ENCODE assay signal across 34 cellular contexts in the genomic region with DNA sequence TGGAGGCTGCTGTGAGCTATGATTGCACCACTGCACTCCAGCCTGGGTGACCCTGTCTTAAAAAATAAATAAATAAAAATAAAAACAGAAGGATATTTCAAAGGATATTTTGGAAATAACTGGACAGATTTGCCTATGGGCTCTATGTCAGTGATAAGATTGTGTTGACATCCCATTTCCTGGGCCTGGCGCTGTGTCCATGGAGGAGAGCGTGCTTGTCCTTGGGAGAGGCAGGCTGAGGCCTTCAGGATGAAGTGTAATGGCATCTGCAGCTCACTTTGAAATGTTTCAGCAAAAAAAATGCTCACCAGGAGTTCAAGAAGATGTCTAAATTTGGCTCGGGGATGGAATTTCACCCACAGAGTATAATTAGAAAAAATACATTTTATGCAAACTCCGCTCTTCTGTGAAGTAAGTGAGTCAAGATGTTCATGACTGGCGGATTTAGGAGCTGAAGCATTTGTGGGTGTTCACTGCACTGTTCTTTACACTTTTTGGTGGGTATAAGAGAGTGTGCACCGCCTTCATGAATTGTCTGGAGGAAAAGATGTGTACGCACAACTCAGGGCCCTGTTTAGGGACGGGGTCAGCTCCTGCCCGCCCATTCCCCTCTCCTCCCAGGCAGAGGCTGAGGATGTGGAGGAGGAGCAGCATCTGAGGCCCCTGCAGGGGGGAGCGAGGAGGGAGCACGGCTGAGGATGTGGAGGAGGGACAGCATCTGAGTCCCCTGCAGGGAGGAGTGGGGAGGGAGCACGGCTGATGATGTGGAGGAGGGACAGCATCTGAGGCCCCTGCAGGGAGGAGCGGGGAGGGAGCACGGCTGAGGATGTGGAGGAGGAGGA. TPM values are rescaled to one million over a fixed set of nuclear protein-coding genes. Genes with fewer than 3 reads are reported as not detected.
DNase-seq lines count a peak whose midpoint lies in the region; ATAC-seq, FAIRE-seq and TF ChIP-seq lines count a peak whose summit lies in the region.
"Had no signal": no experiment of that assay in that cellular context is flagged by ENCODE, and none has a peak within 500 bp of the region (broad histone marks: within the 10 kb centered on the region; RNA-seq: fewer than 3 reads in every experiment).

No MANE protein-coding gene starts in this region.

- no peak for FAIRE-seq in D721Med (lab: Jason Lieb, UNC)
- FAIRE-seq: frontal cortex, GM18507, islet of Langerhans, RCC 7860 had no signal

- H3K4me2 ChIP-seq in osteoblast (ENCODE audit: insufficient read depth, low read length): no peak overlapping the region
- H3K4me2 ChIP-seq: GM23338 had no signal

- no peaks in the 10 kb centered on the region for H3K27me3 ChIP-seq in RWPE2 (ENCODE audit: insufficient read depth, poor library complexity, severe bottlenecking)
- peaks cover 10% of the 10 kb centered on the region for H3K27me3 ChIP-seq in osteoblast (ENCODE audit: insufficient read depth, low read length)
- H3K27me3 ChIP-seq in HAP-1 (ENCODE audit: low read depth): no peaks in the 10 kb centered on the region
- peaks cover 0 to 38% (median 0%) of the 10 kb centered on the region in 4 donors for H3K27me3 ChIP-seq in esophagus muscularis mucosa
- H3K27me3 ChIP-seq: sigmoid colon had no signal

- H3K9me3 ChIP-seq in RWPE2 (ENCODE audit: severe bottlenecking) (no peaks in the 10 kb centered on the region), osteoblast (ENCODE audit: low read depth, low read length) (peaks cover 10% of the 10 kb centered on the region), HAP-1 (no peaks in the 10 kb centered on the region), esophagus muscularis mucosa (peaks cover 0 to 15% (median 13%) of the 10 kb centered on the region in 4 donors)

- in situ Hi-C loops in HAP-1 (cut with MboI; ENCODE audit: low sequenced_read_pairs): no loop called here

- TF ChIP-seq CTCF in RWPE2 (IDR thresholded peaks at IDR 0.05; ENCODE audit: poor library complexity, severe bottlenecking) (no peak), osteoblast (IDR thresholded peaks at IDR 0.05; ENCODE audit: extremely low read depth, low read depth, low read length) (no peak), esophagus muscularis mucosa (IDR thresholded peaks at IDR 0.05) (no peak), D721Med (IDR thresholded peaks at IDR 0.05; ENCODE audit: insufficient read depth, missing control alignments) (no peak)

- no peak for ATAC-seq in RWPE2 (ENCODE audit: low read depth)
- no peak for ATAC-seq in HG03039 (IDR thresholded peaks at IDR 0.05; ENCODE audit: unreplicated experiment)
- ATAC-seq: CD8-positive, alpha-beta T cell; GM23338; stimulated activated naive CD8-positive, alpha-beta T cell treated with anti-CD3 and anti-CD28 coated beads, Interleukin-15, amount 100 ng/mL, for 72 hours had no signal

- intact Hi-C loops in esophagus muscularis mucosa (cut with DNase I): no loop called here

- no peaks in the 10 kb centered on the region for H3K79me2 ChIP-seq in osteoblast (ENCODE audit: insufficient read depth, low read length)

- H3K27ac ChIP-seq in RWPE2 (ENCODE audit: poor library complexity, severe bottlenecking) (no peak overlapping the region), osteoblast (ENCODE audit: low read depth, low read length) (no peak overlapping the region), esophagus muscularis mucosa (replicated peaks in 1 of 4) (no peak overlapping the region)
- H3K27ac ChIP-seq: sigmoid colon, tibial nerve had no signal

- H3K4me1 ChIP-seq in RWPE2 (ENCODE audit: insufficient read depth, poor library complexity, severe bottlenecking): no peaks in the 10 kb centered on the region
- H3K4me1 ChIP-seq in osteoblast (ENCODE audit: insufficient read depth, low read length): no peaks in the 10 kb centered on the region
- H3K4me1 ChIP-seq in HAP-1: no peaks in the 10 kb centered on the region
- H3K4me1 ChIP-seq in esophagus muscularis mucosa: no peaks in the 10 kb centered on the region
- H3K4me1 ChIP-seq: sigmoid colon, tibial nerve had no signal

- H3K4me3 ChIP-seq in RWPE2 (ENCODE audit: severe bottlenecking): no peak overlapping the region
- no peak overlapping the region for H3K4me3 ChIP-seq in osteoblast (ENCODE audit: insufficient read depth, low read length)
- H3K4me3 ChIP-seq in HAP-1: no peak overlapping the region
- H3K4me3 ChIP-seq in esophagus muscularis mucosa: no peak overlapping the region
- H3K4me3 ChIP-seq: GM23338, lung, sigmoid colon, tibial nerve had no signal

- no peak for TF ChIP-seq EP300 in esophagus muscularis mucosa (IDR thresholded peaks at IDR 0.05)

- DNase-seq in Ammon's horn (ENCODE audit: low spot score) (peak; percentile 21), RWPE2 (ENCODE audit: low spot score) (peak; percentile 10), fibroblast of gingiva (ENCODE audit: low read depth) (peak; percentile 29), osteoblast (ENCODE audit: insufficient read length, low spot score, missing footprints) (peak; percentile 51), HAP-1 (ENCODE audit: low spot score in 2 of 2) (no peak), esophagus muscularis mucosa (ENCODE audit: extremely low spot score) (no peak), D721Med (ENCODE audit: insufficient read length, low spot score) (no peak)
- DNase-seq: activated CD4-positive, alpha-beta T cell treated with anti-CD3 and anti-CD28 coated beads for 48 hours; activated naive CD4-positive, alpha-beta T cell treated with anti-CD3 and anti-CD28 coated beads, Interleukin-2, amount 10 ng/mL, durations not matched to agents 7 days and 5 days; activated T-cell treated with anti-CD3 and anti-CD28 coated beads, Interleukin-2, amount 50 U/mL, for 48 hours; CD8-positive, alpha-beta T cell; DMS53; effector CD8-positive, alpha-beta T cell; erythroblast; GDM1; hippocampal formation; KG1; MM.1S; NCI-H1417 treated with DMSO at 0.1 percent for 48 hours; NCI-H510A; sigmoid colon; stimulated activated naive CD8-positive, alpha-beta T cell treated with anti-CD3 and anti-CD28 coated beads, Interleukin-15, amount 100 ng/mL, for 72 hours had no signal

- H2AFZ ChIP-seq in osteoblast (ENCODE audit: low read length): no peak overlapping the region
- H2AFZ ChIP-seq: GM23338 had no signal

- 89% methylated on average over 14 of the region's 14 CpGs for WGBS in esophagus muscularis mucosa

- peaks cover 4% of the 10 kb centered on the region for H4K20me1 ChIP-seq in osteoblast (ENCODE audit: insufficient read depth, low read length)

- H3K36me3 ChIP-seq in RWPE2 (ENCODE audit: low read depth) (no peaks in the 10 kb centered on the region), osteoblast (ENCODE audit: insufficient read depth, low read length) (no peaks in the 10 kb centered on the region), HAP-1 (replicated peaks) (no peaks in the 10 kb centered on the region), esophagus muscularis mucosa (no peaks in the 10 kb centered on the region)
- H3K36me3 ChIP-seq: sigmoid colon, tibial nerve had no signal

- no peak for TF ChIP-seq POLR2A in esophagus muscularis mucosa (IDR thresholded peaks at IDR 0.05; ENCODE audit: low read depth)

RNA-seq across cellular contexts. Expression of gene FOXL3, which starts 18.5 kb away (rescaled TPM):
- total RNA-seq in osteoblast: not detected in 2 replicates
- not detected for total RNA-seq in esophagus muscularis mucosa
- total RNA-seq: aorta; CD8-positive, alpha-beta T cell; frontal cortex; GM23338; HT1080; lung; neural crest cell; progenitor cell of endocrine pancreas; sigmoid colon; tibial nerve had no signal

Comparison
In these comparisons a context has a peak if more than half of its experiments do, and no peak if none do; other contexts are left out.
1. DNase-seq: peak in Ammon's horn (single experiment), RWPE2 (single experiment), fibroblast of gingiva (single experiment) and osteoblast (single experiment); none in HAP-1 (0 of 2), esophagus muscularis mucosa (single experiment) and D721Med (single experiment).